ENCODE assay signal across 21 cellular contexts in the genomic region with DNA sequence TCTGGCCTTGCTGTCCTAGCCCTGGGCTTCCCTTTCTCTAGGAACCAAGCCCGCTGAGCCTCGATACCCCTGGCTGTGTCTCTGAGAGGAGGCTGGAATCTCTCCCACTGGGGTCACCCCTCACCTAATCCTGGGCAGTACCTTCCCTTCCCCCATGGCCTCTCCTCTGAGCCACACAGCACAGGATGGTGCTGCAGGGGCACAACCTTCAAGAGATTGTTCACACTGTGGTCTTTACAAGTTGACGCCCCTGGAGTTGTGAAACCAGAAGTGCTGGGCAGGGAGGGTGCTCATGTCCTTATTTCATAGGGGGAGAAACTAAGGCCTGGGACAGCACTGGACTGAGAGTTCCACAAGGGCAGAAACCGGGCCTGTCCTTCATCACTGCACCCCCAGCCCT.
"Had no signal": no experiment of that assay in that cellular context is flagged by ENCODE, and none has a peak within 500 bp of the region (broad histone marks: within the 10 kb centered on the region; RNA-seq: fewer than 3 reads in every experiment).

No MANE protein-coding gene starts in this region.

- H3K27ac ChIP-seq: cardiac muscle cell, left lung, parathyroid adenoma, transverse colon, uterus, WERI-Rb-1 had no signal

- H3K4me3 ChIP-seq: cardiac muscle cell, left lung, lung, transverse colon, uterus had no signal

- H3K9ac ChIP-seq: parathyroid adenoma had no signal

- DNase-seq: activated CD4-positive, alpha-beta T cell treated with anti-CD3 and anti-CD28 coated beads for 1 hour; activated effector memory CD4-positive, alpha-beta T cell treated with Interleukin-2 at 50 U/mL for 16 hours; activated naive CD4-positive, alpha-beta T cell treated with anti-CD3 and anti-CD28 coated beads, Interleukin-2, amount 50 U/mL, for 16 hours; activated naive CD8-positive, alpha-beta T cell treated with anti-CD3 and anti-CD28 coated beads, Interleukin-2, amount 50 U/mL, for 24 hours; activated T-cell treated with anti-CD3 and anti-CD28 coated beads, Interleukin-2, amount 50 U/mL, for 72 hours; effector CD8-positive, alpha-beta T cell; foreskin melanocyte; kidney glomerular epithelial cell; left lung; right cardiac atrium; stimulated activated CD4-positive, alpha-beta T cell treated with anti-CD3 and anti-CD28 coated beads, Interleukin-4, amount 100 ng/mL, for 4 hours; transverse colon; uterus; WERI-Rb-1 had no signal

- H3K36me3 ChIP-seq: cardiac muscle cell, left lung, transverse colon, uterus, WERI-Rb-1 had no signal

- H3K4me1 ChIP-seq: left lung, transverse colon, uterus had no signal

- H3K27ac Mint-ChIP-seq: activated naive CD8-positive, alpha-beta T cell treated with anti-CD3 and anti-CD28 coated beads, Interleukin-2, amount 50 U/mL, for 24 hours; activated T-cell treated with anti-CD3 and anti-CD28 coated beads, Interleukin-2, amount 50 U/mL, for 72 hours; dendritic cell treated with granulocyte-macrophage colony-stimulating factor and Interleukin-4, amounts not matched to agents 40 ng/mL and 50 ng/mL, for 4 days; stimulated activated memory B cell treated with anti-CD40 and anti-IgM and Interleukin-4, amounts not matched to agents 10 μg/mL and 1 μg/mL and 100 μg/mL, for 72 hours had no signal

- H3K4me3 Mint-ChIP-seq: activated naive CD8-positive, alpha-beta T cell treated with anti-CD3 and anti-CD28 coated beads, Interleukin-2, amount 50 U/mL, for 24 hours; activated T-cell treated with anti-CD3 and anti-CD28 coated beads, Interleukin-2, amount 50 U/mL, for 72 hours; dendritic cell treated with granulocyte-macrophage colony-stimulating factor and Interleukin-4, amounts not matched to agents 40 ng/mL and 50 ng/mL, for 4 days; stimulated activated memory B cell treated with anti-CD40 and anti-IgM and Interleukin-4, amounts not matched to agents 10 μg/mL and 1 μg/mL and 100 μg/mL, for 72 hours had no signal

- H3K9me3 ChIP-seq: left lung, transverse colon, uterus had no signal

- H3K27me3 Mint-ChIP-seq: activated naive CD8-positive, alpha-beta T cell treated with anti-CD3 and anti-CD28 coated beads, Interleukin-2, amount 50 U/mL, for 24 hours had no signal

- H3K4me1 Mint-ChIP-seq: stimulated activated memory B cell treated with anti-CD40 and anti-IgM and Interleukin-4, amounts not matched to agents 10 μg/mL and 1 μg/mL and 100 μg/mL, for 72 hours had no signal

- H3K79me2 ChIP-seq: parathyroid adenoma had no signal

- H3K9me3 Mint-ChIP-seq: activated naive CD8-positive, alpha-beta T cell treated with anti-CD3 and anti-CD28 coated beads, Interleukin-2, amount 50 U/mL, for 24 hours; activated T-cell treated with anti-CD3 and anti-CD28 coated beads, Interleukin-2, amount 50 U/mL, for 72 hours; dendritic cell treated with granulocyte-macrophage colony-stimulating factor and Interleukin-4, amounts not matched to agents 40 ng/mL and 50 ng/mL, for 4 days; naive thymus-derived CD8-positive, alpha-beta T cell; stimulated activated memory B cell treated with anti-CD40 and anti-IgM and Interleukin-4, amounts not matched to agents 10 μg/mL and 1 μg/mL and 100 μg/mL, for 72 hours had no signal

- H3K27me3 ChIP-seq: cardiac muscle cell, left lung, transverse colon, uterus had no signal

- H3K36me3 Mint-ChIP-seq: naive thymus-derived CD8-positive, alpha-beta T cell; stimulated activated memory B cell treated with anti-CD40 and anti-IgM and Interleukin-4, amounts not matched to agents 10 μg/mL and 1 μg/mL and 100 μg/mL, for 72 hours had no signal

- ATAC-seq: activated naive CD8-positive, alpha-beta T cell treated with anti-CD3 and anti-CD28 coated beads, Interleukin-2, amount 50 U/mL, for 24 hours; activated T-cell treated with anti-CD3 and anti-CD28 coated beads, Interleukin-2, amount 50 U/mL, for 72 hours; esophagus mucosa; left lung; naive thymus-derived CD8-positive, alpha-beta T cell; right cardiac atrium; stimulated activated memory B cell treated with anti-CD40 and anti-IgM and Interleukin-4, amounts not matched to agents 10 μg/mL and 1 μg/mL and 100 μg/mL, for 72 hours had no signal
